1 cellular context compared by ENCODE assay signal in the genomic region with DNA sequence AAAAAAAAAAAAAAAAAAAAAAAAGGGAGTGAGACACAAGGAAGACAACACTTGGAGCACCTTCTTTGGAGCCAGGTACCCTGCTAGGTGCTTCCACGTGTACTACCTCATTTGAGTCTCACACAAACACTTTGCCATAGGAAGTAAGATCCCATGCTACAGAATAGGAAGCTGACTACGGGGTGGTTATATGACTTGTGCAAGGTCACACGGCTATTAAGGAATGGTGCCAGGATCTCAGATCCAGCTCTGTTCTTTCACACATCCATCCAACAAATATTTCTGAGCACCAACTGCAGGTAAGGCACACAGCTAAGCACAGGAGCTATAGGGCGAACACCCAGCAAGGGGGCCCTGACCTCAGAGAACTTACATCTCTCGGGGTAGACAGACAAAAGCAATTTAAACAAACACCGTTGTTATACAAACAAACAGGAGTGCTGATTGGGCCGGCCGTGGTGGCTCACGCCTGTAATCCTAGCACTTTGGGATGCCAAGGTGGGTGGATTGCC.
TF ChIP-seq lines count a peak whose summit lies in the region.

No MANE protein-coding gene starts in this region.

TF ChIP-seq in K562, 482 proteins besides CTCF, POLR2A, EP300 and RAD21 (continued from another document):
- TF ChIP-seq TAF1 (IDR thresholded peaks at IDR 0.05; ENCODE audit: control insufficient read depth, extremely low read depth, insufficient read depth, low read length, severe bottlenecking) (no peak), NFATC3 (IDR thresholded peaks at IDR 0.05) (no peak), HDAC8 (tag; IDR thresholded peaks at IDR 0.05) (no peak), TAF7 (tag; IDR thresholded peaks at IDR 0.05) (no peak)
- TF ChIP-seq, protein P1, sequence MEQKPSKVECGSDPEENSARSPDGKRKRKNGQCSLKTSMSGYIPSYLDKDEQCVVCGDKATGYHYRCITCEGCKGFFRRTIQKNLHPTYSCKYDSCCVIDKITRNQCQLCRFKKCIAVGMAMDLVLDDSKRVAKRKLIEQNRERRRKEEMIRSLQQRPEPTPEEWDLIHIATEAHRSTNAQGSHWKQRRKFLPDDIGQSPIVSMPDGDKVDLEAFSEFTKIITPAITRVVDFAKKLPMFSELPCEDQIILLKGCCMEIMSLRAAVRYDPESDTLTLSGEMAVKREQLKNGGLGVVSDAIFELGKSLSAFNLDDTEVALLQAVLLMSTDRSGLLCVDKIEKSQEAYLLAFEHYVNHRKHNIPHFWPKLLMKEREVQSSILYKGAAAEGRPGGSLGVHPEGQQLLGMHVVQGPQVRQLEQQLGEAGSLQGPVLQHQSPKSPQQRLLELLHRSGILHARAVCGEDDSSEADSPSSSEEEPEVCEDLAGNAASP (IDR thresholded peaks at IDR 0.05): no peak
- TF ChIP-seq, protein P2, sequence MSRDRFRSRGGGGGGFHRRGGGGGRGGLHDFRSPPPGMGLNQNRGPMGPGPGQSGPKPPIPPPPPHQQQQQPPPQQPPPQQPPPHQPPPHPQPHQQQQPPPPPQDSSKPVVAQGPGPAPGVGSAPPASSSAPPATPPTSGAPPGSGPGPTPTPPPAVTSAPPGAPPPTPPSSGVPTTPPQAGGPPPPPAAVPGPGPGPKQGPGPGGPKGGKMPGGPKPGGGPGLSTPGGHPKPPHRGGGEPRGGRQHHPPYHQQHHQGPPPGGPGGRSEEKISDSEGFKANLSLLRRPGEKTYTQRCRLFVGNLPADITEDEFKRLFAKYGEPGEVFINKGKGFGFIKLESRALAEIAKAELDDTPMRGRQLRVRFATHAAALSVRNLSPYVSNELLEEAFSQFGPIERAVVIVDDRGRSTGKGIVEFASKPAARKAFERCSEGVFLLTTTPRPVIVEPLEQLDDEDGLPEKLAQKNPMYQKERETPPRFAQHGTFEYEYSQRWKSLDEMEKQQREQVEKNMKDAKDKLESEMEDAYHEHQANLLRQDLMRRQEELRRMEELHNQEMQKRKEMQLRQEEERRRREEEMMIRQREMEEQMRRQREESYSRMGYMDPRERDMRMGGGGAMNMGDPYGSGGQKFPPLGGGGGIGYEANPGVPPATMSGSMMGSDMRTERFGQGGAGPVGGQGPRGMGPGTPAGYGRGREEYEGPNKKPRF (IDR thresholded peaks at IDR 0.05; ENCODE audit: low read depth, low read length): no peak
